ENCODE assay signal across 1 cellular context in genomic region chr7:143914938-143915337, GRCh38.
TF ChIP-seq lines count a peak whose summit lies in the region.

No MANE protein-coding gene starts in this region.

TF ChIP-seq in SK-N-SH treated with all-trans-retinoic acid at 6 μM for 48 hours, 23 proteins besides CTCF, POLR2A, EP300 and RAD21 (continued from another document):
- no peak for TF ChIP-seq CSRNP3 (CRISPR knock-in tag; IDR thresholded peaks at IDR 0.05)
- TF ChIP-seq GLIS3 (CRISPR knock-in tag; IDR thresholded peaks at IDR 0.05) = no peak
